In the genomic region with DNA sequence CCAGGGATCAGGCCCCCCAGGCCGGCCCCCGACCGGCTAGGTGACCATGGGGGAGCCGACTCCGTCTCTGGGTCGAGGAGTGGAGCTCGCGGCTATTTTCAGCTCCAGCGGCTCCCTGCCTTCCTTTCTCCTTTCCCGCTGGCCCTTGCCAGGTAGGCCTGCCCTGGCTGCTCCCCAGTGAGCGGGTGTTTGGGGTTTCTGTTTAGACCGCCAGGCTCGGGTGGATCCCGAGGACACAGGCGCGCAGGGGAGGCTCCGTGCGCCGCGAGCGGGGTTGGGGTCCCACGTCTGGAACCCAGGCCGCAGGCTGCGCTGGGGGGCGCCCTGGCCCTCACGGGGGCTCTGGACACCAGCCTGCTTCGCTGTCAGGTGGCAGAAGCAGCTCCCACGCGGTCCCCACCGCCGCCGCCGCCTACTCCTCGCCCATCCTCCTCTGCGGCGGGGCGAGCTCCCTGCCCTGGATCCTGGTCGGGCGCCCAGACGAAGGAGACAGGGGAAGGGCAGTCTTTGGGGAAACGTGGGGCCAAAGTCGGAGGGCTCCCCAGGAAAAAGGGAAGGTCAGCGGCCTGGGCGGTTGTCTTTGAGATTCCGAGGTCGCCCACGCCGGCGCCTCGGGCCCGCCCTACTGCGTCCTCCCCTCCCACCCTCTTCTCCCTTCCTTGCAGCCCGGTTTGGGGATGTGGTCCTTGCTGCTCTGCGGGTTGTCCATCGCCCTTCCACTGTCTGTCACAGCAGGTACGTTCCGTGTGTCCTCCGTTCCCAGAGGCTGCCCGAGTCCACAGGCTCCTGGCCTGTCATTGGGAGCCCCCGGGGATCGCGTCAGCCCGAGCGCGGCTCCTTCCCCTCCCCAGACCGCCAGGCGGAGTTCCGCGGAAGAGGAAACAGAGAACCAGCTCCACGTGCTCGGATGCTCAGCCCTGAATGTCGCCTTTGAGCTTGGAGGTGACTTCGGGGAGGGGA, we compare ENCODE assay signal across 8 cellular contexts. TPM values are rescaled to one million over a fixed set of nuclear protein-coding genes. Genes with fewer than 3 reads are reported as not detected.
A peak's percentile ranks its signal among the peaks of the same experiment; 100 is the strongest.
DNase-seq lines count a peak whose midpoint lies in the region; ATAC-seq and TF ChIP-seq lines count a peak whose summit lies in the region.

No MANE protein-coding gene starts in this region.

- H3K36me3 ChIP-seq in BJ (ENCODE audit: control insufficient read depth, insufficient read depth, low read length) (no peaks in the 10 kb centered on the region), left lung (no peaks in the 10 kb centered on the region)

- DNase-seq in BJ (ENCODE audit: low read depth), result no peak
- peak; percentile 57 to 61 for DNase-seq in cardiac fibroblast (ENCODE audit: low read depth in 2 of 2)
- peak; percentile 68 to 90 for DNase-seq in left lung
- DNase-seq in stimulated activated CD4-positive, alpha-beta T cell treated with anti-CD3 and anti-CD28 coated beads, Interleukin-15, amount 100 ng/mL, for 48 hours (ENCODE audit: low read depth in 2 of 2), result peak; percentile 43 to 44

- TF ChIP-seq CTCF in BJ (IDR thresholded peaks at IDR 0.05; ENCODE audit: insufficient read depth, low read depth, low read length), result peak; percentile 25; the same call in 1 of the 2 replicates
- peak; percentile 10; the same call in 1 of the 2 replicates for TF ChIP-seq CTCF in WI38 (IDR thresholded peaks at IDR 0.05; ENCODE audit: low read depth, low read length)
- TF ChIP-seq CTCF in cardiac fibroblast (IDR thresholded peaks at IDR 0.05; ENCODE audit: low read depth, low read length), result peak; percentile 53
- peak in 1 of 2 donors; percentile 33 for TF ChIP-seq CTCF in left lung (IDR thresholded peaks at IDR 0.05)

- no peaks in the 10 kb centered on the region for H3K9me3 ChIP-seq in left lung

- H3K27me3 ChIP-seq in BJ (ENCODE audit: control insufficient read depth, insufficient read depth, low read length), result no peaks in the 10 kb centered on the region; the same call in 1 of the 2 replicates
- H3K27me3 ChIP-seq in left lung, result peaks cover 0 to 10% of the 10 kb centered on the region in 2 donors

- H3K4me1 ChIP-seq in left lung, result peaks cover 0 to 11% of the 10 kb centered on the region in 2 donors

- ATAC-seq in left lung (peak; percentile 77), GM19023 (IDR thresholded peaks at IDR 0.05; ENCODE audit: unreplicated experiment) (no peak), HG02571 (IDR thresholded peaks at IDR 0.05; ENCODE audit: unreplicated experiment) (no peak), GM21367 (IDR thresholded peaks at IDR 0.05; ENCODE audit: unreplicated experiment) (no peak)

- intact Hi-C loops in left lung (cut with DNase I), result no loop called here

- peak overlapping the region; percentile 37 for H3K4me3 ChIP-seq in BJ (ENCODE audit: low read depth, low read length)
- H3K4me3 ChIP-seq in WI38 (ENCODE audit: low read depth, low read length), result peak overlapping the region; percentile 44
- peak overlapping the region; percentile 38 to 49 for H3K4me3 ChIP-seq in cardiac fibroblast (replicated peaks in 1 of 2; ENCODE audit: low read depth in 2 of 2, low read length in 2 of 2)
- H3K4me3 ChIP-seq in left lung, result peak overlapping the region; percentile 47 to 48

- POLR2A ChIA-PET in BJ (lab: Charles Lee), result interaction anchor here (0.7 kb wide), 1 partner anchor 290 kb away, joined by 11 read pairs; no protein-coding TSS in a partner anchor

- CTCF ChIA-PET in BJ (lab: Yijun Ruan, JAX), result interaction anchor here (1.8 kb wide), 1 partner anchor 54 kb away, joined by 6 read pairs; no protein-coding TSS in a partner anchor

- peak overlapping the region; percentile 61 to 63 for H3K27ac ChIP-seq in left lung

RNA-seq across cellular contexts. Expression of a gene that starts 0.6 kb away (rescaled TPM):
- polyA plus RNA-seq in BJ (2011; rRNA removed), result 0.09 and 0.11 TPM in 2 replicates
- 0.15 and 0.28 TPM in 2 replicates for polyA minus RNA-seq in BJ (2011; rRNA and poly(A)+ RNA removed)
- total RNA-seq in left lung, result 1 to 10 TPM; 1.5 to 2.5 TPM

RNA-seq across cellular contexts. Expression of a gene that starts 44.9 kb away (rescaled TPM):
- 37.3 and 43.4 TPM in 2 replicates for polyA plus RNA-seq in BJ (2011; rRNA removed)
- polyA minus RNA-seq in BJ (2011; rRNA and poly(A)+ RNA removed), result 16.3 and 18.5 TPM in 2 replicates
- 100 to 1,000 TPM; 142 to 224 TPM for total RNA-seq in left lung
